8 cellular contexts compared by ENCODE assay signal in the genomic region with DNA sequence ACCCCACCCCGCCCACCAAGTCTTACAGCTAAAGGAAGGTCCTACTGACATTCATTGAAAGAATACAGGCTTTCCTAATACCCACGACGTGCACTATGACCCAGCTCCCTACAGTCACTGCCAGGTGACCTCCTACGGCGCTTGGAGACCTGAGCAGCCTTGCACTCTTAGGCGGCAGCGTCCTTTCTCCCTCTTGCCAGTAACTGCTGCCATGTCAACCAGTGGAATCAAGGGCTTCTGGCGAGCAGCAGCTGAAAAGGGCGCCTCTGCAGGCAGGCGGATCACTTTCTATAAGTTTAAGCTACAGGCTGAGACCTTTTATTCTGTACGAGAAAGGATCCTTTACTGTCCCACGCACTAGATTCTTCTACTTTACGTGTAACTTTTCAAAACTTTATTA. TPM values are rescaled to one million over a fixed set of nuclear protein-coding genes. Genes with fewer than 3 reads are reported as not detected.
DNase-seq lines count a peak whose midpoint lies in the region; ATAC-seq and TF ChIP-seq lines count a peak whose summit lies in the region.

No MANE protein-coding gene starts in this region.

- ATAC-seq in PC-3 (no peak), GM19463 (IDR thresholded peaks at IDR 0.05; ENCODE audit: unreplicated experiment) (no peak)

- TF ChIP-seq CTCF in PC-3 (conservative IDR thresholded peaks at IDR 0.05; ENCODE audit: low read depth, low read length): no peak
- TF ChIP-seq CTCF in uterus (IDR thresholded peaks at IDR 0.05): peak in 3 of 4 experiments; percentile 4 to 62 (median 17)

- H3K27ac ChIP-seq in PC-3 (ENCODE audit: low read length): no peak overlapping the region
- H3K27ac ChIP-seq in uterus: peak overlapping the region; percentile 94 to 95

- no peaks in the 10 kb centered on the region for H3K9me2 ChIP-seq in PC-3 (replicated peaks; ENCODE audit: low read length)

- H3K4me3 ChIP-seq in PC-3 (ENCODE audit: low read length): peak overlapping the region; percentile 80
- peak overlapping the region; percentile 66 to 88 for H3K4me3 ChIP-seq in uterus

- intact Hi-C loops in PC-3 (cut with micrococcal nuclease): no loop called here
- intact Hi-C loops in uterus (cut with DNase I; ENCODE audit: low total_unique reads): no loop called here

- TF ChIP-seq POLR2A in uterus (IDR thresholded peaks at IDR 0.05): no peak

- peak overlapping the region; percentile 95 for H3K4me2 ChIP-seq in PC-3 (ENCODE audit: low read length)

- H2AFZ ChIP-seq in PC-3 (ENCODE audit: low read length): no peak overlapping the region

- H3F3A ChIP-seq in PC-3 (ENCODE audit: low read length, unreplicated experiment): no peaks in the 10 kb centered on the region

- POLR2A ChIA-PET in PC-3 (lab: Charles Lee; ENCODE audit: unreplicated experiment): no interaction called here

- H3K9me3 ChIP-seq in PC-3 (ENCODE audit: low read length): no peaks in the 10 kb centered on the region
- H3K9me3 ChIP-seq in uterus: no peaks in the 10 kb centered on the region

- H3K36me3 ChIP-seq in PC-3 (ENCODE audit: low read depth, low read length) (no peaks in the 10 kb centered on the region), uterus (no peaks in the 10 kb centered on the region)

- no peak overlapping the region for H3K9ac ChIP-seq in PC-3 (ENCODE audit: low read length)

- BruUV-seq in PC-3 (replicated peaks; lab: Mats Ljungman, UMichigan): no TSS peak

- no peaks in the 10 kb centered on the region for H3K27me3 ChIP-seq in PC-3 (ENCODE audit: low read length)
- no peaks in the 10 kb centered on the region for H3K27me3 ChIP-seq in uterus

- DNase-seq in stimulated activated CD4-positive, alpha-beta T cell treated with anti-CD3 and anti-CD28 coated beads, Interleukin-4, amount 100 ng/mL, for 1 hour: peak; percentile 10
- DNase-seq in stimulated activated CD4-positive, alpha-beta T cell treated with anti-CD3 and anti-CD28 coated beads, Interleukin-12 subunit alpha, Interleukin-12 subunit beta, amount 100 ng/mL, for 4 hours: no peak
- DNase-seq in PC-3 (no peak), ecto neural progenitor cell (ENCODE audit: low spot score) (peak; percentile 54), midbrain (lab: John Stamatoyannopoulos, UW) (peak; percentile 9), uterus (peak; percentile 38 to 50), NCI-H2107 treated with DMSO at 0.1 percent for 48 hours (lab: John Stamatoyannopoulos, UW; ENCODE audit: unreplicated experiment) (no peak)

- H4K20me1 ChIP-seq in PC-3 (ENCODE audit: low read length): no peaks in the 10 kb centered on the region

- H3K4me1 ChIP-seq in PC-3 (ENCODE audit: insufficient read depth, low read length) (peaks cover 25% of the 10 kb centered on the region), uterus (peaks cover 0 to 11% of the 10 kb centered on the region in 2 donors)

- H3K79me2 ChIP-seq in PC-3 (ENCODE audit: low read length): peaks cover 15% of the 10 kb centered on the region

- CTCF ChIA-PET in PC-3 (lab: Charles Lee): interaction anchor here (0.6 kb wide), 1 partner anchor 104 kb away, joined by 5 read pairs; no protein-coding TSS in a partner anchor

RNA-seq across cellular contexts. Expression of a gene that starts 2.0 kb away (rescaled TPM):
- 7.0 and 7.8 TPM in 2 replicates for total RNA-seq in PC-3 (2014; rRNA removed)
- total RNA-seq in uterus: 100 to 1,000 TPM in 3 of 4 donors, 10 to 100 TPM in 1; 91.5 to 376 (median 127) TPM

Comparison
In these comparisons a context has a peak if more than half of its experiments do, and no peak if none do; other contexts are left out.
1. DNase-seq: peak in stimulated activated CD4-positive, alpha-beta T cell treated with anti-CD3 and anti-CD28 coated beads, Interleukin-4, amount 100 ng/mL, for 1 hour (single experiment), ecto neural progenitor cell (single experiment), midbrain (single experiment) and uterus (2 of 2); none in stimulated activated CD4-positive, alpha-beta T cell treated with anti-CD3 and anti-CD28 coated beads, Interleukin-12 subunit alpha, Interleukin-12 subunit beta, amount 100 ng/mL, for 4 hours (single experiment), PC-3 (single experiment) and NCI-H2107 treated with DMSO at 0.1 percent for 48 hours (single experiment).
2. RNA of a gene that starts 2.0 kb away (total RNA-seq): 91.5 to 376 TPM in uterus; 7.0 to 7.8 TPM in PC-3; every median in the first group is over 10 times any median in the second.